ENCODE assay signal across 23 cellular contexts in the genomic region with DNA sequence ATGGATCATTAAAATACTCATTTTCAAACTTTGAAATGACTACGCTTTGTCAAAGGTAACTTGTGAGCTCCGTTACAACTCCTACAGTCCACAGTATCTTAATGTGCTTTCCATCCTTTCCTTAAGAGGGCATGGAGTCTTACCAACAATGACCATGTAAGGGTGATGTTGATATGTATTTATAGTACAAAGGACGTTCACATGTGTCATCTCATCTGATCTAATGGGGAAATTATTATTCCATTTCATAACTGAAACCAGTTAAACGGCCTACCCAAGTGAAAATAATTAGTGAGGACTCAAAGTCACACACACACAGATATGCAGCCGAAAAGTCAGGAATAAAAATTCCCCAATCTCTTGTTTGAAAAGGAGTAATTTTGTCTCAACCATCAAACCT. TPM values are rescaled to one million over a fixed set of nuclear protein-coding genes. Genes with fewer than 3 reads are reported as not detected.
DNase-seq lines count a peak whose midpoint lies in the region; ATAC-seq, FAIRE-seq and TF ChIP-seq lines count a peak whose summit lies in the region.
"Had no signal": no experiment of that assay in that cellular context is flagged by ENCODE, and none has a peak within 500 bp of the region (broad histone marks: within the 10 kb centered on the region; RNA-seq: fewer than 3 reads in every experiment).

No MANE protein-coding gene starts in this region.

- DNase-seq in EH (ENCODE audit: low read depth) (peak; percentile 18), HCEC 1CT (peak; percentile 30), esophagus squamous epithelium (lab: John Stamatoyannopoulos, UW) (no peak), pancreas (no peak), endodermal cell (no peak), DMS53 (lab: John Stamatoyannopoulos, UW) (no peak), endothelial cell (ENCODE audit: low spot score) (no peak)
- DNase-seq: activated CD8-positive, alpha-beta memory T cell treated with anti-CD3 and anti-CD28 coated beads for 24 hours; activated naive CD8-positive, alpha-beta T cell treated with anti-CD3 and anti-CD28 coated beads for 36 hours; cerebellar nuclear complex; effector memory CD4-positive, alpha-beta T cell; MM.1S; NCI-H1436; NCI-H524 treated with DMSO at 0.1 percent for 48 hours; nucleus accumbens; retina; stimulated activated CD4-positive, alpha-beta T cell treated with anti-CD3 and anti-CD28 coated beads, Interleukin-15, amount 100 ng/mL, for 24 hours; T1000 had no signal

- no peak for TF ChIP-seq CTCF in esophagus squamous epithelium (IDR thresholded peaks at IDR 0.05)
- TF ChIP-seq CTCF in pancreas (IDR thresholded peaks at IDR 0.05) = no peak
- TF ChIP-seq CTCF in endodermal cell (conservative IDR thresholded peaks at IDR 0.05) = no peak
- no peak for TF ChIP-seq CTCF in endothelial cell (IDR thresholded peaks at IDR 0.05; ENCODE audit: unreplicated experiment)

- no peak overlapping the region for H3K9ac ChIP-seq in endodermal cell (ENCODE audit: extremely low read depth, low read length, poor library complexity, severe bottlenecking)

- FAIRE-seq in pancreas (lab: Jason Lieb, UNC) = peak; percentile 53

- peaks cover 13% of the 10 kb centered on the region for H3K4me1 Mint-ChIP-seq in endodermal cell
- H3K4me1 Mint-ChIP-seq in endothelial cell (ENCODE audit: unreplicated experiment) = peaks cover 7% of the 10 kb centered on the region

- H3K4me3 ChIP-seq in esophagus squamous epithelium (no peak overlapping the region), pancreas (no peak overlapping the region), endodermal cell (ENCODE audit: low read length) (no peak overlapping the region)
- H3K4me3 ChIP-seq: hepatocyte, suprapubic skin had no signal

- H3K4me1 ChIP-seq in esophagus squamous epithelium = peaks cover 0 to 47% (median 8%) of the 10 kb centered on the region in 3 donors
- peaks cover 13 to 24% (median 14%) of the 10 kb centered on the region in 3 donors for H3K4me1 ChIP-seq in pancreas
- no peaks in the 10 kb centered on the region for H3K4me1 ChIP-seq in endodermal cell (ENCODE audit: control insufficient read depth, insufficient read depth, low read length)

- H3K4me3 Mint-ChIP-seq in endodermal cell = no peak overlapping the region
- H3K4me3 Mint-ChIP-seq in endothelial cell (ENCODE audit: unreplicated experiment) = no peak overlapping the region
- H3K4me3 Mint-ChIP-seq: activated naive CD8-positive, alpha-beta T cell treated with anti-CD3 and anti-CD28 coated beads for 36 hours; activated T-helper 1 cell treated with anti-CD3 and anti-CD28 coated beads, Interleukin-12 subunit alpha, Interleukin-12 subunit beta, Interleukin-2, Interleukin-4 antibody, amounts not matched to agents 30 ng/mL and 10 ng/mL and 1 ng/mL, durations not matched to agents 14 hours and 24 hours and 36 hours had no signal

- H3K9me3 ChIP-seq in esophagus squamous epithelium (no peaks in the 10 kb centered on the region), pancreas (no peaks in the 10 kb centered on the region), endodermal cell (ENCODE audit: control insufficient read depth, low read length) (no peaks in the 10 kb centered on the region)
- H3K9me3 ChIP-seq: suprapubic skin had no signal

- no peaks in the 10 kb centered on the region for H3K27me3 ChIP-seq in esophagus squamous epithelium
- H3K27me3 ChIP-seq in pancreas = no peaks in the 10 kb centered on the region
- no peaks in the 10 kb centered on the region for H3K27me3 ChIP-seq in endodermal cell (ENCODE audit: control insufficient read depth, insufficient read depth, low read length, poor library complexity, severe bottlenecking)
- H3K27me3 ChIP-seq: hepatocyte, suprapubic skin had no signal

- ATAC-seq in pancreas (no peak), HG03175 (IDR thresholded peaks at IDR 0.05; ENCODE audit: unreplicated experiment) (no peak)

- H3K27me3 Mint-ChIP-seq in endodermal cell (ENCODE audit: insufficient read depth) (no peaks in the 10 kb centered on the region), endothelial cell (ENCODE audit: unreplicated experiment) (peaks cover 2% of the 10 kb centered on the region)
- H3K27me3 Mint-ChIP-seq: activated naive CD8-positive, alpha-beta T cell treated with anti-CD3 and anti-CD28 coated beads for 36 hours had no signal

- TF ChIP-seq POLR2A in esophagus squamous epithelium (IDR thresholded peaks at IDR 0.05) = no peak

- H3K27ac Mint-ChIP-seq in endodermal cell (no peak overlapping the region), endothelial cell (ENCODE audit: unreplicated experiment) (no peak overlapping the region)
- H3K27ac Mint-ChIP-seq: activated naive CD8-positive, alpha-beta T cell treated with anti-CD3 and anti-CD28 coated beads for 36 hours; activated T-helper 1 cell treated with anti-CD3 and anti-CD28 coated beads, Interleukin-12 subunit alpha, Interleukin-12 subunit beta, Interleukin-2, Interleukin-4 antibody, amounts not matched to agents 30 ng/mL and 10 ng/mL and 1 ng/mL, durations not matched to agents 14 hours and 24 hours and 36 hours had no signal

- H3K27ac ChIP-seq in esophagus squamous epithelium (peak overlapping the region in 3 of 4 donors; percentile 47 to 62 (median 62)), pancreas (no peak overlapping the region), endodermal cell (ENCODE audit: low read depth, low read length) (no peak overlapping the region)
- H3K27ac ChIP-seq: C4-2B, hepatocyte, suprapubic skin had no signal

- intact Hi-C loops in esophagus squamous epithelium (cut with DNase I) = no loop called here
- intact Hi-C loops in pancreas (cut with DNase I) = no loop called here

- H3K36me3 ChIP-seq in esophagus squamous epithelium = no peaks in the 10 kb centered on the region
- H3K36me3 ChIP-seq in pancreas = no peaks in the 10 kb centered on the region
- no peaks in the 10 kb centered on the region for H3K36me3 ChIP-seq in endodermal cell (ENCODE audit: control insufficient read depth, insufficient read depth, low read length)
- H3K36me3 ChIP-seq: suprapubic skin had no signal

- WGBS in esophagus squamous epithelium, 2 donors = 50 to 56% methylated on average over 5 of the region's 5 CpGs
- WGBS in pancreas, 2 donors = 69 to 73% methylated on average over 5 of the region's 5 CpGs
- WGBS in endodermal cell (ENCODE audit: insufficient coverage in 1 of 2, insufficient read length in 1 of 2), 2 experiments = 96 to 97% methylated on average over 4 to 5 of the region's 5 CpGs

- H3K36me3 Mint-ChIP-seq in endodermal cell (ENCODE audit: low read depth) (peaks cover 8% of the 10 kb centered on the region), endothelial cell (ENCODE audit: low read depth, unreplicated experiment) (no peaks in the 10 kb centered on the region)

- H3K9me3 Mint-ChIP-seq in endodermal cell (peaks cover 6% of the 10 kb centered on the region), endothelial cell (ENCODE audit: unreplicated experiment) (no peaks in the 10 kb centered on the region)

RNA-seq across cellular contexts. Expression of gene USP12, which starts 9.6 kb away (rescaled TPM):
- 10 to 100 TPM in 3 of 4 donors, 1 to 10 TPM in 1; 3.9 to 31.7 (median 13.6) TPM for total RNA-seq in esophagus squamous epithelium
- total RNA-seq in pancreas = 10 to 100 TPM in 2 of 6 donors, 1 to 10 TPM in 4; 8.6 to 18.9 (median 9.4) TPM
- 1 to 10 TPM; 3.9 to 9.9 TPM for polyA plus RNA-seq in pancreas
- 10 to 100 TPM; 18.9 to 23.2 TPM for total RNA-seq in endodermal cell
- 18.8 TPM for polyA plus RNA-seq in endodermal cell (2013, experiment 1 of 2)
- polyA plus RNA-seq in endodermal cell (2013, experiment 2 of 2) = 18.2 TPM
- 29.7 TPM for total RNA-seq in endothelial cell (ENCODE audit: unreplicated experiment)

Comparison
In these comparisons a context has a peak if more than half of its experiments do, and no peak if none do; other contexts are left out.
1. DNase-seq: peak in EH (single experiment) and HCEC 1CT (single experiment); none in esophagus squamous epithelium (single experiment), pancreas (0 of 6), endodermal cell (single experiment), DMS53 (single experiment) and endothelial cell (single experiment).
2. H3K27ac ChIP-seq: peak in esophagus squamous epithelium (3 of 4); none in pancreas (0 of 4) and endodermal cell (single experiment).